In the genomic region with DNA sequence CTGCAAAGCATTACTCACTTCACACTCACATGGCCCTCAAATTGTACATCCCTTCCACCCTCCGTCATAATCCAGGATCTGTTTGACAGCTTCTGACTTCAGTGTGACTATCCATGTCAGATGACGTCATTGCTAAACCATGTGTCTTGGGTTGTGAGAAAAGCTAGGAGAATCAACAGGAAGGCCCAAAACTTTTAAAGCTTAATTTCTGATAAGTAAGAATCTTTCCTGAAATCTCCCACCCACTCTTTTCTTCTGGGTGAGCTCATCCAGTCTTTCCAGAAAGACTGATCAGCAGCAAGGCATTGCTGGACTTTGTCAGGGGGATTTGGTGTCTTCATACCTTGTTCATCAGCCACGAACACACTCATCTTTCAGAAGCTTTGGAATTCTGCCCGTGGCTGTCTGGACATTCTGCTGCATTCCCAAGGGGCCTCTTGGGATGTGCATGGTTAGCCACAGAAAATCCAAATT, we compare ENCODE assay signal across 1 cellular context.
TF ChIP-seq lines count a peak whose summit lies in the region.

No MANE protein-coding gene starts in this region.

TF ChIP-seq in SK-N-SH, 30 proteins besides CTCF, POLR2A, EP300 and RAD21 (continued from another document):
- no peak for TF ChIP-seq ZBTB33 (IDR thresholded peaks at IDR 0.05; ENCODE audit: borderline replicate concordance, low read depth)
- TF ChIP-seq FOXM1 (IDR thresholded peaks at IDR 0.05; ENCODE audit: low read depth): no peak
- TF ChIP-seq PBX3 (IDR thresholded peaks at IDR 0.05): peak; percentile 76
- TF ChIP-seq REST (IDR thresholded peaks at IDR 0.05; ENCODE audit: low read depth, low read length): no peak; the same call in 1 of the 2 replicates
- no peak for TF ChIP-seq YY1 (IDR thresholded peaks at IDR 0.05; ENCODE audit: low read depth)
- 0 out of 2 replicates have a peak, but pooled peaks have one; percentile 41 for TF ChIP-seq MAX (IDR thresholded peaks at IDR 0.05; ENCODE audit: low read depth)
- peak; percentile 68; the same call in 1 of the 2 replicates for TF ChIP-seq TEAD4 (IDR thresholded peaks at IDR 0.05; ENCODE audit: borderline replicate concordance, insufficient read depth)
